In genomic region chr7:102715718-102716117, GRCh38 we compare ENCODE assay signal across 7 cellular contexts. TPM values are rescaled to one million over a fixed set of nuclear protein-coding genes. Genes with fewer than 3 reads are reported as not detected.
DNase-seq lines count a peak whose midpoint lies in the region; ATAC-seq and TF ChIP-seq lines count a peak whose summit lies in the region.
"Not testable (repeated sequence)": the region's sequence is repeated elsewhere in the genome, so short reads cannot be mapped to it uniquely, and the experiment has no call there.

No MANE protein-coding gene starts in this region.

- H4K5ac ChIP-seq in mesendoderm (ENCODE audit: low read length) = not testable (repeated sequence)

- not testable (repeated sequence) for H3K4ac ChIP-seq in mesendoderm (ENCODE audit: low read depth, low read length)

- whole genome bisulfite sequencing in mesendoderm (ENCODE audit: extremely low coverage, insufficient coverage, low lambda C conversion rate) = no CpG with 5 or more reads among the region's 3 CpGs

- H4K8ac ChIP-seq in mesendoderm (ENCODE audit: low read depth, low read length) = not testable (repeated sequence)

- not testable (repeated sequence) for DNase-seq in RWPE2 (ENCODE audit: low spot score); MCF 10A (ENCODE audit: unreplicated experiment)
- peak; percentile 3 for DNase-seq in mesendoderm

- peak; percentile 45 for ATAC-seq in GM18861 (IDR thresholded peaks at IDR 0.05; ENCODE audit: unreplicated experiment)
- peak; percentile 51 for ATAC-seq in GM21515 (IDR thresholded peaks at IDR 0.05; ENCODE audit: unreplicated experiment)
- peak; percentile 66 for ATAC-seq in HG02884 (IDR thresholded peaks at IDR 0.05; ENCODE audit: unreplicated experiment)
- peak; percentile 57 for ATAC-seq in HG03442 (IDR thresholded peaks at IDR 0.05; ENCODE audit: unreplicated experiment)
- peak; percentile 65 for ATAC-seq in RWPE2 (ENCODE audit: low read depth)

- CTCF ChIA-PET in MCF 10A (lab: Yijun Ruan, JAX) = not testable (repeated sequence)

- POLR2A ChIA-PET in MCF 10A (lab: Yijun Ruan, JAX) = not testable (repeated sequence)

- peaks cover 11% of the 10 kb centered on the region for H3K4me1 Mint-ChIP-seq in MCF 10A (ENCODE audit: insufficient read depth, unreplicated experiment)

- not testable (repeated sequence) for H3K79me1 ChIP-seq in mesendoderm (ENCODE audit: low read length)

- H3K9ac ChIP-seq in mesendoderm (ENCODE audit: low read length) = not testable (repeated sequence)

- H2BK15ac ChIP-seq in mesendoderm (replicated peaks; ENCODE audit: low read depth) = not testable (repeated sequence)

- not testable (repeated sequence) for H2BK120ac ChIP-seq in mesendoderm (ENCODE audit: low read depth, low read length)

- not testable (repeated sequence) for H3K36me3 Mint-ChIP-seq in MCF 10A (ENCODE audit: insufficient read depth, unreplicated experiment)

- H3K4me1 ChIP-seq in RWPE2 (ENCODE audit: insufficient read depth, poor library complexity, severe bottlenecking) = peaks cover 14% of the 10 kb centered on the region
- not testable (repeated sequence) for H3K4me1 ChIP-seq in mesendoderm (ENCODE audit: control insufficient read depth, low read depth, low read length)

- H3K4me3 ChIP-seq in RWPE2 (ENCODE audit: severe bottlenecking); mesendoderm (ENCODE audit: low read length): not testable (repeated sequence)

- H2AK5ac ChIP-seq in mesendoderm (ENCODE audit: low read length) = not testable (repeated sequence)

- H3K56ac ChIP-seq in mesendoderm (ENCODE audit: low read length) = not testable (repeated sequence)

- not testable (repeated sequence) for H3K4me3 Mint-ChIP-seq in MCF 10A (ENCODE audit: unreplicated experiment)

- intact Hi-C loops in MCF 10A (cut with micrococcal nuclease) = not testable (repeated sequence)

- H3K27ac Mint-ChIP-seq in MCF 10A (ENCODE audit: low read depth, unreplicated experiment) = peak overlapping the region; percentile 49

- H3K27me3 ChIP-seq in RWPE2 (ENCODE audit: insufficient read depth, poor library complexity, severe bottlenecking); mesendoderm (ENCODE audit: insufficient read depth, low read length, poor library complexity): not testable (repeated sequence)

- H3K36me3 ChIP-seq in RWPE2 (ENCODE audit: low read depth); mesendoderm (ENCODE audit: control insufficient read depth, insufficient read depth, low read length): not testable (repeated sequence)

- H3K9me3 Mint-ChIP-seq in MCF 10A (ENCODE audit: unreplicated experiment) = not testable (repeated sequence)

- BruUV-seq in MCF 10A (replicated peaks; lab: Mats Ljungman, UMichigan) = not testable (repeated sequence)

- not testable (repeated sequence) for H2BK5ac ChIP-seq in mesendoderm (ENCODE audit: low read length)

- H3K9me3 ChIP-seq in RWPE2 (ENCODE audit: severe bottlenecking) = not testable (repeated sequence)

- H3K18ac ChIP-seq in mesendoderm (ENCODE audit: low read length) = not testable (repeated sequence)

- not testable (repeated sequence) for H3K4me2 ChIP-seq in mesendoderm (ENCODE audit: low read length)

- H3K23ac ChIP-seq in mesendoderm (ENCODE audit: low read length) = not testable (repeated sequence)

- H3K27ac ChIP-seq in RWPE2 (ENCODE audit: poor library complexity, severe bottlenecking); mesendoderm (ENCODE audit: low read depth, low read length): not testable (repeated sequence)

- H3K27me3 Mint-ChIP-seq in MCF 10A (ENCODE audit: insufficient read depth, unreplicated experiment) = not testable (repeated sequence)

- H3K79me2 ChIP-seq in mesendoderm (ENCODE audit: control insufficient read depth, insufficient read depth, low read length) = not testable (repeated sequence)

- TF ChIP-seq CTCF in RWPE2 (IDR thresholded peaks at IDR 0.05; ENCODE audit: poor library complexity, severe bottlenecking) = peak; percentile 21
- not testable (repeated sequence) for TF ChIP-seq CTCF in MCF 10A (IDR thresholded peaks at IDR 0.05; ENCODE audit: unreplicated experiment)

RNA-seq across cellular contexts. Expression of gene FAM185A, which starts 33.1 kb away (rescaled TPM):
- 8.9 and 12.0 TPM in 2 replicates for total RNA-seq in MCF 10A (2022)
- polyA plus RNA-seq in mesendoderm (2013, experiment 1 of 2) = 3.3 TPM
- 3.5 TPM for polyA plus RNA-seq in mesendoderm (2013, experiment 2 of 2)

RNA-seq across cellular contexts. Expression of gene POLR2J2, which starts 44.3 kb away (rescaled TPM):
- 10.1 and 13.8 TPM in 2 replicates for total RNA-seq in MCF 10A (2022)
- 3.1 TPM for polyA plus RNA-seq in mesendoderm (2013, experiment 1 of 2)
- 2.5 TPM for polyA plus RNA-seq in mesendoderm (2013, experiment 2 of 2)
